20 cellular contexts compared by ENCODE assay signal in genomic region chr16:26317885-26318284, GRCh38.
"Had no signal": no experiment of that assay in that cellular context is flagged by ENCODE, and none has a peak within 500 bp of the region (broad histone marks: within the 10 kb centered on the region; RNA-seq: fewer than 3 reads in every experiment).

No MANE protein-coding gene starts in this region.

- H3K4me3 ChIP-seq: left ventricle myocardium inferior, prostate gland, right atrium auricular region, spleen, thoracic aorta, vagina had no signal

- H3K27ac ChIP-seq: left ventricle myocardium inferior, prostate gland, right atrium auricular region, spleen, thoracic aorta, vagina had no signal

- DNase-seq: activated B cell treated with CpG ODN at 0.5 μM for 24 hours; activated CD4-positive, alpha-beta memory T cell treated with anti-CD3 and anti-CD28 coated beads for 36 hours; activated CD4-positive, alpha-beta T cell treated with anti-CD3 and anti-CD28 coated beads for 36 hours; activated naive CD4-positive, alpha-beta T cell treated with Interleukin-2 at 50 U/mL for 16 hours; activated naive CD8-positive, alpha-beta T cell treated with anti-CD3 and anti-CD28 coated beads for 36 hours; activated T-cell treated with anti-CD3 and anti-CD28 coated beads, Interleukin-2, amount 50 U/mL, for 48 hours; central memory CD4-positive, alpha-beta T cell; dermis blood vessel endothelial cell; effector CD8-positive, alpha-beta T cell; erythroblast; foreskin fibroblast; left ventricle myocardium inferior; naive thymus-derived CD8-positive, alpha-beta T cell; spleen; stimulated activated CD4-positive, alpha-beta T cell treated with anti-CD3 and anti-CD28 coated beads, Interleukin-4, amount 100 ng/mL, for 1 hour; stimulated activated naive CD4-positive, alpha-beta T cell had no signal

- H3K36me3 ChIP-seq: left ventricle myocardium inferior, prostate gland, right atrium auricular region, spleen, thoracic aorta, vagina had no signal

- H3K4me1 ChIP-seq: left ventricle myocardium inferior, prostate gland, right atrium auricular region, spleen, vagina had no signal

- H3K9me3 ChIP-seq: left ventricle myocardium inferior, prostate gland, right atrium auricular region, spleen, thoracic aorta, vagina had no signal

- ATAC-seq: activated CD4-positive, alpha-beta T cell treated with anti-CD3 and anti-CD28 coated beads for 36 hours; naive thymus-derived CD8-positive, alpha-beta T cell had no signal

- H3K27me3 ChIP-seq: right atrium auricular region, spleen, vagina had no signal
